Comparison of ENCODE assay signal across 17 cellular contexts in genomic region chr18:48514786-48515185, GRCh38. TPM values are rescaled to one million over a fixed set of nuclear protein-coding genes. Genes with fewer than 3 reads are reported as not detected.
A peak's percentile ranks its signal among the peaks of the same experiment; 100 is the strongest.
DNase-seq lines count a peak whose midpoint lies in the region; ATAC-seq and TF ChIP-seq lines count a peak whose summit lies in the region.
"Had no signal": no experiment of that assay in that cellular context is flagged by ENCODE, and none has a peak within 500 bp of the region (broad histone marks: within the 10 kb centered on the region; RNA-seq: fewer than 3 reads in every experiment).

No MANE protein-coding gene starts in this region.

- no peaks in the 10 kb centered on the region for H3K4me1 Mint-ChIP-seq in T-helper 17 cell
- H3K4me1 Mint-ChIP-seq: activated naive CD8-positive, alpha-beta T cell treated with anti-CD3 and anti-CD28 coated beads for 36 hours had no signal

- POLR2A ChIA-PET in HEK293 (lab: Yijun Ruan, JAX), result no interaction called here

- peak; percentile 8 for DNase-seq in NCI-H2227 treated with DMSO at 0.1 percent for 48 hours (lab: John Stamatoyannopoulos, UW)
- peak in 58 of 61 donors; percentile 6 to 85 (median 58) for DNase-seq in caudate nucleus (lab: John Stamatoyannopoulos, UW)
- DNase-seq in DMS153 (lab: John Stamatoyannopoulos, UW), result no peak
- DNase-seq in tibial nerve (ENCODE audit: low spot score in 2 of 2), result no peak
- no peak for DNase-seq in adrenal gland
- DNase-seq in T-helper 17 cell, result no peak
- DNase-seq: activated CD4-positive, alpha-beta memory T cell treated with anti-CD3 and anti-CD28 coated beads for 36 hours; activated naive CD8-positive, alpha-beta T cell treated with anti-CD3 and anti-CD28 coated beads for 36 hours; activated T-cell treated with anti-CD3 and anti-CD28 coated beads, Interleukin-2, amount 50 U/mL, for 72 hours; central memory CD4-positive, alpha-beta T cell; H7; left cardiac atrium; PC-9; testis had no signal

- CTCF ChIA-PET in HEK293 (lab: Yijun Ruan, JAX), result interaction anchor here (0.6 to 0.9 kb wide), 2 partner anchors 12 to 18 kb away, joined by 3 to 5 read pairs; no protein-coding TSS in a partner anchor

- no peak for ATAC-seq in T-helper 17 cell
- ATAC-seq: activated T-cell treated with anti-CD3 and anti-CD28 coated beads, Interleukin-2, amount 50 U/mL, for 72 hours; left cardiac atrium; SK-N-SH treated with all-trans-retinoic acid at 6 μM for 48 hours had no signal

- TF ChIP-seq EP300 in tibial nerve (IDR thresholded peaks at IDR 0.05), result no peak

- H3K4me1 ChIP-seq in HEK293 (ENCODE audit: control insufficient read depth, insufficient read depth, low read length), result no peaks in the 10 kb centered on the region
- peaks cover 10% of the 10 kb centered on the region for H3K4me1 ChIP-seq in neuron (ENCODE audit: insufficient read depth, low read length)
- H3K4me1 ChIP-seq in tibial nerve, result no peaks in the 10 kb centered on the region
- H3K4me1 ChIP-seq in adrenal gland (replicated peaks in 1 of 2), result no peaks in the 10 kb centered on the region
- H3K4me1 ChIP-seq: testis had no signal

- H3K36me3 Mint-ChIP-seq in T-helper 17 cell (ENCODE audit: low read depth), result peaks cover 2% of the 10 kb centered on the region
- H3K36me3 Mint-ChIP-seq: activated CD4-positive, alpha-beta memory T cell treated with anti-CD3 and anti-CD28 coated beads for 36 hours; activated naive CD8-positive, alpha-beta T cell treated with anti-CD3 and anti-CD28 coated beads for 36 hours had no signal

- H3K4me3 ChIP-seq in HEK293 (ENCODE audit: low read depth, low read length) (no peak overlapping the region), neuron (ENCODE audit: low read length) (peak overlapping the region; percentile 7), tibial nerve (no peak overlapping the region), adrenal gland (no peak overlapping the region)
- H3K4me3 ChIP-seq: PC-9, testis had no signal

- no peak for TF ChIP-seq POLR2A in tibial nerve (IDR thresholded peaks at IDR 0.05)
- no peak for TF ChIP-seq POLR2A in adrenal gland (IDR thresholded peaks at IDR 0.05)

- no peak overlapping the region for H3K4me3 Mint-ChIP-seq in T-helper 17 cell
- H3K4me3 Mint-ChIP-seq: activated CD4-positive, alpha-beta memory T cell treated with anti-CD3 and anti-CD28 coated beads for 36 hours; activated naive CD8-positive, alpha-beta T cell treated with anti-CD3 and anti-CD28 coated beads for 36 hours; activated T-cell treated with anti-CD3 and anti-CD28 coated beads, Interleukin-2, amount 50 U/mL, for 72 hours had no signal

- H2AFZ ChIP-seq in neuron (ENCODE audit: low read depth, low read length), result peak overlapping the region; percentile 73
- H2AFZ ChIP-seq: PC-9 had no signal

- H3K27ac Mint-ChIP-seq in T-helper 17 cell, result no peak overlapping the region
- H3K27ac Mint-ChIP-seq: activated CD4-positive, alpha-beta memory T cell treated with anti-CD3 and anti-CD28 coated beads for 36 hours; activated naive CD8-positive, alpha-beta T cell treated with anti-CD3 and anti-CD28 coated beads for 36 hours; activated T-cell treated with anti-CD3 and anti-CD28 coated beads, Interleukin-2, amount 50 U/mL, for 72 hours had no signal

- H3K27ac ChIP-seq in HEK293 (ENCODE audit: extremely low read depth, low read depth, low read length) (no peak overlapping the region), caudate nucleus (ENCODE audit: low read depth, low read length) (peak overlapping the region; percentile 82), tibial nerve (no peak overlapping the region), adrenal gland (no peak overlapping the region)
- H3K27ac ChIP-seq: PC-9, testis had no signal

- H3K9me3 ChIP-seq in HEK293 (ENCODE audit: control insufficient read depth, insufficient read depth, low read depth, low read length), result no peaks in the 10 kb centered on the region
- H3K9me3 ChIP-seq in neuron (ENCODE audit: low read length), result no peaks in the 10 kb centered on the region
- H3K9me3 ChIP-seq in tibial nerve, result no peaks in the 10 kb centered on the region
- no peaks in the 10 kb centered on the region for H3K9me3 ChIP-seq in adrenal gland (replicated peaks in 1 of 3)
- H3K9me3 ChIP-seq in T-helper 17 cell (ENCODE audit: control insufficient read depth, low read length, poor library complexity, severe bottlenecking), result no peaks in the 10 kb centered on the region
- H3K9me3 ChIP-seq: testis had no signal

- no peak for TF ChIP-seq CTCF in HEK293 (tag by site-specific recombination; IDR thresholded peaks at IDR 0.05)
- no peak for TF ChIP-seq CTCF in tibial nerve (IDR thresholded peaks at IDR 0.05)
- TF ChIP-seq CTCF in adrenal gland (IDR thresholded peaks at IDR 0.05), result no peak

- intact Hi-C loops in adrenal gland (cut with DNase I), result no loop called here

- 82 to 85% methylated on average over 11 of the region's 11 CpGs for WGBS in tibial nerve, 2 donors
- 83 to 92% (median 88%) methylated on average over 7 to 11 of the region's 11 CpGs for WGBS in adrenal gland, 4 donors

- H3K27me3 Mint-ChIP-seq in T-helper 17 cell, result peaks cover 55% of the 10 kb centered on the region

- no peaks in the 10 kb centered on the region for H3K36me3 ChIP-seq in HEK293 (ENCODE audit: control insufficient read depth in 2 of 2, insufficient read depth in 1 of 2, low read length in 2 of 2)
- H3K36me3 ChIP-seq in neuron (ENCODE audit: insufficient read depth, low read length), result no peaks in the 10 kb centered on the region
- no peaks in the 10 kb centered on the region for H3K36me3 ChIP-seq in tibial nerve
- no peaks in the 10 kb centered on the region for H3K36me3 ChIP-seq in adrenal gland (replicated peaks in 1 of 2)

- H3K27me3 ChIP-seq in neuron (ENCODE audit: insufficient read depth, low read length) (peaks cover 3% of the 10 kb centered on the region), tibial nerve (no peaks in the 10 kb centered on the region), adrenal gland (no peaks in the 10 kb centered on the region)
- H3K27me3 ChIP-seq: testis had no signal

TF ChIP-seq in HEK293, 187 proteins besides CTCF, POLR2A, EP300 and RAD21:
- peak; percentile 51; the same call in 1 of the 2 replicates for TF ChIP-seq ZIC2 (tag by site-specific recombination; IDR thresholded peaks at IDR 0.05)
- TF ChIP-seq ZNF423 (tag by site-specific recombination; IDR thresholded peaks at IDR 0.05), result no peak
- TF ChIP-seq ZNF707 (tag by site-specific recombination; IDR thresholded peaks at IDR 0.05), result no peak

RNA-seq across cellular contexts. Expression of gene CTIF, which starts 24.0 kb away (rescaled TPM):
- total RNA-seq in tibial nerve, result 100 to 1,000 TPM in 1 of 4 donors, 10 to 100 TPM in 3; 72.2 to 137 (median 86.5) TPM
- 10 to 100 TPM; 31.5 to 98.7 (median 57.0) TPM for total RNA-seq in adrenal gland
- 100 to 1,000 TPM in 1 of 3 donors, 10 to 100 TPM in 2; 33.4 to 159 (median 68.0) TPM for polyA plus RNA-seq in adrenal gland
- 1 to 10 TPM; 6.1 to 7.3 TPM for total RNA-seq in T-helper 17 cell

Comparison
In these comparisons a context has a peak if more than half of its experiments do, and no peak if none do; other contexts are left out.
1. DNase-seq: peak in NCI-H2227 treated with DMSO at 0.1 percent for 48 hours (single experiment) and caudate nucleus (58 of 61); none in DMS153 (single experiment), tibial nerve (0 of 2), adrenal gland (0 of 7) and T-helper 17 cell (0 of 3).